In genomic region chr13:51286135-51287002, GRCh38 we compare ENCODE assay signal across 8 cellular contexts. TPM values are rescaled to one million over a fixed set of nuclear protein-coding genes. Genes with fewer than 3 reads are reported as not detected.
DNase-seq lines count a peak whose midpoint lies in the region; ATAC-seq and TF ChIP-seq lines count a peak whose summit lies in the region.

No MANE protein-coding gene starts in this region.

- intact Hi-C loops in CD4-positive, alpha-beta memory T cell (cut with micrococcal nuclease), result loop anchor here (1.0 to 2.0 kb wide), 3 partner anchors 161 to 1310 kb away; no protein-coding TSS in a partner anchor
- intact Hi-C loops in left ventricle myocardium inferior (cut with micrococcal nuclease), result loop anchor here (1.0 to 10.0 kb wide), 2 partner anchors 62 to 137 kb away; partner anchors contain the start of gene FAM124A

- no peaks in the 10 kb centered on the region for H3K79me2 ChIP-seq in SU-DHL-6 (ENCODE audit: insufficient read depth, low read length)

- no peaks in the 10 kb centered on the region for H3K9me2 ChIP-seq in SU-DHL-6 (replicated peaks; ENCODE audit: insufficient read depth, low read length)

- DNase-seq in CD4-positive, alpha-beta memory T cell, result peak; percentile 35 to 50 (median 44)
- DNase-seq in NCI-H1092 (lab: John Stamatoyannopoulos, UW) (peak; percentile 57), adipocyte (ENCODE audit: low read depth) (peak; percentile 83), left ventricle myocardium inferior (peak; percentile 79), renal cortical epithelial cell (ENCODE audit: low read depth) (peak; percentile 40)

- no peaks in the 10 kb centered on the region for H3K9me3 ChIP-seq in CD4-positive, alpha-beta memory T cell (ENCODE audit: control insufficient read depth in 1 of 2, low read length in 2 of 2)
- H3K9me3 ChIP-seq in SU-DHL-6 (ENCODE audit: insufficient read depth, low read length), result no peaks in the 10 kb centered on the region
- no peaks in the 10 kb centered on the region for H3K9me3 ChIP-seq in adipocyte (ENCODE audit: control insufficient read depth, low read length)
- no peaks in the 10 kb centered on the region for H3K9me3 ChIP-seq in left ventricle myocardium inferior (replicated peaks)

- H3K36me3 Mint-ChIP-seq in CD4-positive, alpha-beta memory T cell, result no peaks in the 10 kb centered on the region

- peaks cover 0 to 2% (median 0%) of the 10 kb centered on the region in 8 donors for H3K9me3 Mint-ChIP-seq in CD4-positive, alpha-beta memory T cell

- H3K27me3 Mint-ChIP-seq in CD4-positive, alpha-beta memory T cell, result peaks cover 7 to 9% of the 10 kb centered on the region in 2 donors

- CTCF ChIA-PET in CD4-positive, alpha-beta memory T cell (lab: Charles Lee; ENCODE audit: partially characterized antibody), result interaction anchor here (0.7 to 4.5 kb wide), 40 partner anchors 8 to 1309 kb away, joined by 3 to 63 read pairs (median 4); no protein-coding TSS in a partner anchor

- H3K4me2 ChIP-seq in SU-DHL-6 (ENCODE audit: low read depth, low read length, poor library complexity, severe bottlenecking), result no peak overlapping the region

- H3K27ac ChIP-seq in CD4-positive, alpha-beta memory T cell (ENCODE audit: low read depth, low read length), result no peak overlapping the region
- no peak overlapping the region for H3K27ac ChIP-seq in SU-DHL-6 (ENCODE audit: low read depth, low read length)
- no peak overlapping the region for H3K27ac ChIP-seq in left ventricle myocardium inferior (replicated peaks)

- H3K4me1 ChIP-seq in CD4-positive, alpha-beta memory T cell (ENCODE audit: insufficient read depth, low read length), result no peaks in the 10 kb centered on the region
- H3K4me1 ChIP-seq in adipocyte (ENCODE audit: control insufficient read depth, insufficient read depth, low read length) (no peaks in the 10 kb centered on the region), left ventricle myocardium inferior (peaks cover 21% of the 10 kb centered on the region)

- POLR2A ChIA-PET in CD4-positive, alpha-beta memory T cell (lab: Charles Lee; ENCODE audit: partially characterized antibody), result interaction anchor here (0.6 kb wide), 1 partner anchor 140 kb away, joined by 3 read pairs; no protein-coding TSS in a partner anchor

- peak; percentile 58 for ATAC-seq in GM21423 (IDR thresholded peaks at IDR 0.05; ENCODE audit: unreplicated experiment)
- ATAC-seq in HG03457 (IDR thresholded peaks at IDR 0.05; ENCODE audit: unreplicated experiment), result no peak

- no peak overlapping the region for H3K4me3 ChIP-seq in CD4-positive, alpha-beta memory T cell (ENCODE audit: low read length in 2 of 2)
- H3K4me3 ChIP-seq in SU-DHL-6 (ENCODE audit: insufficient read depth, low read length, poor library complexity, severe bottlenecking) (no peak overlapping the region), adipocyte (ENCODE audit: low read length) (no peak overlapping the region), left ventricle myocardium inferior (no peak overlapping the region)

- H3K27ac Mint-ChIP-seq in CD4-positive, alpha-beta memory T cell, result no peak overlapping the region

- no peak overlapping the region for H3K9ac ChIP-seq in SU-DHL-6 (ENCODE audit: low read length)
- no peak overlapping the region for H3K9ac ChIP-seq in adipocyte (ENCODE audit: low read length)

- peaks cover 0 to 1% (median 0%) of the 10 kb centered on the region in 4 donors for H3K4me1 Mint-ChIP-seq in CD4-positive, alpha-beta memory T cell

- no peaks in the 10 kb centered on the region for H3F3A ChIP-seq in SU-DHL-6 (ENCODE audit: insufficient read depth)

- peak overlapping the region in 3 of 8 donors; percentile 7 to 39 (median 17) for H3K4me3 Mint-ChIP-seq in CD4-positive, alpha-beta memory T cell

- H4K20me1 ChIP-seq in SU-DHL-6 (ENCODE audit: low read depth, low read length), result no peaks in the 10 kb centered on the region

- no peaks in the 10 kb centered on the region for H3K36me3 ChIP-seq in CD4-positive, alpha-beta memory T cell (ENCODE audit: insufficient read depth, low read length)
- no peaks in the 10 kb centered on the region for H3K36me3 ChIP-seq in SU-DHL-6 (ENCODE audit: low read length)
- H3K36me3 ChIP-seq in adipocyte (ENCODE audit: control insufficient read depth, insufficient read depth, low read length, severe bottlenecking), result no peaks in the 10 kb centered on the region
- no peaks in the 10 kb centered on the region for H3K36me3 ChIP-seq in left ventricle myocardium inferior

- TF ChIP-seq CTCF in SU-DHL-6 (IDR thresholded peaks at IDR 0.05; ENCODE audit: insufficient read depth, low read length, poor library complexity, severe bottlenecking) (peak; percentile 86), left ventricle myocardium inferior (IDR thresholded peaks at IDR 0.05; ENCODE audit: borderline replicate concordance) (peak; percentile 97)

- H2AFZ ChIP-seq in SU-DHL-6 (ENCODE audit: low read depth, low read length, severe bottlenecking), result no peak overlapping the region

- no peaks in the 10 kb centered on the region for H3K27me3 ChIP-seq in CD4-positive, alpha-beta memory T cell (ENCODE audit: insufficient read depth, low read length)
- H3K27me3 ChIP-seq in SU-DHL-6 (ENCODE audit: low read length) (no peaks in the 10 kb centered on the region), adipocyte (replicated peaks; ENCODE audit: control insufficient read depth, insufficient read depth, low read length) (peaks cover 9% of the 10 kb centered on the region), left ventricle myocardium inferior (ENCODE audit: low read depth) (no peaks in the 10 kb centered on the region)

RNA-seq across cellular contexts. Expression of gene SERPINE3, which starts 53.1 kb away (rescaled TPM):
- total RNA-seq in CD4-positive, alpha-beta memory T cell, result not detected
- not detected for polyA plus RNA-seq in CD4-positive, alpha-beta memory T cell
- total RNA-seq in left ventricle myocardium inferior (not detected), renal cortical epithelial cell (not detected in 2 replicates)
